15 cellular contexts compared by ENCODE assay signal in genomic region chr16:51359141-51359960, GRCh38.
DNase-seq lines count a peak whose midpoint lies in the region; ATAC-seq and TF ChIP-seq lines count a peak whose summit lies in the region.
"Had no signal": no experiment of that assay in that cellular context is flagged by ENCODE, and none has a peak within 500 bp of the region (broad histone marks: within the 10 kb centered on the region; RNA-seq: fewer than 3 reads in every experiment).

No MANE protein-coding gene starts in this region.

- TF ChIP-seq CTCF in AG04450 (IDR thresholded peaks at IDR 0.05; ENCODE audit: low read depth, low read length) (no peak), heart right ventricle (IDR thresholded peaks at IDR 0.05) (no peak), neural crest cell (conservative IDR thresholded peaks at IDR 0.05) (no peak), upper lobe of right lung (IDR thresholded peaks at IDR 0.05) (no peak)

- H3K4me3 Mint-ChIP-seq in neural crest cell = peak overlapping the region; percentile 62

- H3K27me3 Mint-ChIP-seq in neural crest cell (ENCODE audit: low read depth) = peaks cover 2% of the 10 kb centered on the region

- H3K4me3 ChIP-seq in AG04450 (ENCODE audit: low read depth, low read length) = no peak overlapping the region
- no peak overlapping the region for H3K4me3 ChIP-seq in NT2/D1 (ENCODE audit: insufficient read length, low read depth)
- H3K4me3 ChIP-seq in heart right ventricle = no peak overlapping the region
- no peak overlapping the region for H3K4me3 ChIP-seq in upper lobe of right lung
- H3K4me3 ChIP-seq: cardiac muscle cell, PC-9 had no signal

- ATAC-seq in heart right ventricle (peak in 4 of 8 donors; percentile 33 to 58 (median 42)), upper lobe of right lung (no peak)

- no peaks in the 10 kb centered on the region for H3K36me3 ChIP-seq in NT2/D1 (ENCODE audit: insufficient read depth, insufficient read length, low read length)
- H3K36me3 ChIP-seq in heart right ventricle = no peaks in the 10 kb centered on the region
- H3K36me3 ChIP-seq in upper lobe of right lung = no peaks in the 10 kb centered on the region
- H3K36me3 ChIP-seq: cardiac muscle cell had no signal

- no peak overlapping the region for H3K9ac ChIP-seq in NT2/D1 (ENCODE audit: insufficient read length, low read depth)

- H3K4me1 Mint-ChIP-seq in neural crest cell = peaks cover 54% of the 10 kb centered on the region

- 35 to 38% methylated on average over 17 of the region's 17 CpGs for WGBS in heart right ventricle, 2 donors

- CTCF ChIA-PET in AG04450 (lab: Charles Lee) = no interaction called here

- H3K4me1 ChIP-seq in NT2/D1 (ENCODE audit: insufficient read depth, insufficient read length) (peaks cover 4% of the 10 kb centered on the region), heart right ventricle (no peaks in the 10 kb centered on the region), upper lobe of right lung (no peaks in the 10 kb centered on the region)

- peaks cover under 1% of the 10 kb centered on the region for H3K9me3 Mint-ChIP-seq in neural crest cell

- H3K27me3 ChIP-seq in AG04450 (ENCODE audit: control insufficient read depth, insufficient read depth, low read length) (peaks cover 2% of the 10 kb centered on the region), NT2/D1 (ENCODE audit: insufficient read depth, insufficient read length) (peaks cover 9% of the 10 kb centered on the region), heart right ventricle (peaks cover 0 to 3% (median 0%) of the 10 kb centered on the region in 7 donors), upper lobe of right lung (no peaks in the 10 kb centered on the region)
- H3K27me3 ChIP-seq: cardiac muscle cell had no signal

- no peaks in the 10 kb centered on the region for H3K36me3 Mint-ChIP-seq in neural crest cell (ENCODE audit: low read depth)

- POLR2A ChIA-PET in AG04450 (lab: Yijun Ruan, JAX) = no interaction called here

- intact Hi-C loops in heart right ventricle (cut with DNase I) = no loop called here
- intact Hi-C loops in upper lobe of right lung (cut with DNase I) = no loop called here

- H3K9me3 ChIP-seq in AG04450 (ENCODE audit: control insufficient read depth, insufficient read depth, low read length) = no peaks in the 10 kb centered on the region
- peaks cover 6% of the 10 kb centered on the region; the same call in 1 of the 2 replicates for H3K9me3 ChIP-seq in NT2/D1 (ENCODE audit: insufficient read depth, low read length)
- no peaks in the 10 kb centered on the region for H3K9me3 ChIP-seq in heart right ventricle
- H3K9me3 ChIP-seq in upper lobe of right lung = no peaks in the 10 kb centered on the region

- H3K27ac Mint-ChIP-seq in neural crest cell (ENCODE audit: unreplicated experiment) = peak overlapping the region; percentile 92

- DNase-seq in AG04450 (ENCODE audit: low read depth, low spot score) (peak; percentile 3), NT2/D1 (ENCODE audit: low read depth, low spot score) (peak; percentile 92), heart right ventricle (peak; percentile 13 to 17), neural crest cell (ENCODE audit: low read depth, low spot score) (peak; percentile 34), NCI-H2171 (lab: John Stamatoyannopoulos, UW) (no peak), upper lobe of right lung (no peak), NCI-H1417 treated with DMSO at 0.1 percent for 48 hours (lab: John Stamatoyannopoulos, UW) (no peak)
- no peak for DNase-seq in stimulated activated CD4-positive, alpha-beta T cell treated with anti-CD3 and anti-CD28 coated beads, Interleukin-4, amount 100 ng/mL, for 4 hours
- DNase-seq: activated T-cell treated with anti-CD3 and anti-CD28 coated beads, Interleukin-2, amount 50 U/mL, for 1 hour; EL; NCI-H1930; PC-9; small intestine; stimulated activated CD8-positive, alpha-beta memory T cell treated with anti-CD3 and anti-CD28 coated beads, Interleukin-4, amount 100 ng/mL, for 48 hours had no signal

- H3K27ac ChIP-seq in AG04450 (ENCODE audit: low read depth, low read length) = no peak overlapping the region
- no peak overlapping the region for H3K27ac ChIP-seq in heart right ventricle
- no peak overlapping the region for H3K27ac ChIP-seq in upper lobe of right lung
- H3K27ac ChIP-seq: cardiac muscle cell, PC-9 had no signal

Comparison
In these comparisons a context has a peak if more than half of its experiments do, and no peak if none do; other contexts are left out.
1. DNase-seq: peak in AG04450 (single experiment), NT2/D1 (single experiment), heart right ventricle (2 of 2) and neural crest cell (single experiment); none in NCI-H2171 (single experiment), upper lobe of right lung (single experiment), stimulated activated CD4-positive, alpha-beta T cell treated with anti-CD3 and anti-CD28 coated beads, Interleukin-4, amount 100 ng/mL, for 4 hours (0 of 2) and NCI-H1417 treated with DMSO at 0.1 percent for 48 hours (single experiment).